8 cellular contexts compared by ENCODE assay signal in genomic region chr11:65134952-65135632, GRCh38. TPM values are rescaled to one million over a fixed set of nuclear protein-coding genes. Genes with fewer than 3 reads are reported as not detected.
DNase-seq lines count a peak whose midpoint lies in the region; ATAC-seq and TF ChIP-seq lines count a peak whose summit lies in the region.

No MANE protein-coding gene starts in this region.

- peak overlapping the region; percentile 96 for H3K27ac ChIP-seq in tibial artery

- no peaks in the 10 kb centered on the region for H3K9me3 ChIP-seq in tibial artery

- peak; percentile 68 for ATAC-seq in HG02571 (IDR thresholded peaks at IDR 0.05; ENCODE audit: unreplicated experiment)
- ATAC-seq in activated naive CD4-positive, alpha-beta T cell treated with anti-CD3 and anti-CD28 coated beads, Interleukin-2, amount 50 U/mL, for 72 hours = peak; percentile 88 to 90

- H3K27me3 ChIP-seq in tibial artery = no peaks in the 10 kb centered on the region

- DNase-seq in GM04504 (ENCODE audit: low read depth) (peak; percentile 91), NB4 (ENCODE audit: low read depth) (peak; percentile 97), SK-N-DZ (ENCODE audit: low spot score) (peak; percentile 97), glomerular endothelial cell (ENCODE audit: extremely low read depth, low read depth, low spot score) (peak; percentile 85), occipital lobe (lab: John Stamatoyannopoulos, UW) (peak; percentile 84), tibial artery (peak; percentile 89 to 96)
- peak; percentile 76 to 85 for DNase-seq in activated naive CD4-positive, alpha-beta T cell treated with anti-CD3 and anti-CD28 coated beads, Interleukin-2, amount 50 U/mL, for 72 hours (ENCODE audit: low spot score in 2 of 2)

- intact Hi-C loops in tibial artery (cut with DNase I; ENCODE audit: low total_unique reads) = no loop called here

- H3K4me1 ChIP-seq in tibial artery = peaks cover 5 to 30% (median 28%) of the 10 kb centered on the region in 4 donors

- H3K27ac Mint-ChIP-seq in activated naive CD4-positive, alpha-beta T cell treated with anti-CD3 and anti-CD28 coated beads, Interleukin-2, amount 50 U/mL, for 72 hours = peak overlapping the region; percentile 99

- H3K9me3 Mint-ChIP-seq in activated naive CD4-positive, alpha-beta T cell treated with anti-CD3 and anti-CD28 coated beads, Interleukin-2, amount 50 U/mL, for 72 hours = no peaks in the 10 kb centered on the region

- H3K36me3 Mint-ChIP-seq in activated naive CD4-positive, alpha-beta T cell treated with anti-CD3 and anti-CD28 coated beads, Interleukin-2, amount 50 U/mL, for 72 hours = peaks cover 9 to 10% of the 10 kb centered on the region in 2 donors

- H3K4me3 ChIP-seq in NB4 (ENCODE audit: low read depth, low read length) = peak overlapping the region; percentile 86
- peak overlapping the region; percentile 76 to 92 for H3K4me3 ChIP-seq in tibial artery

- TF ChIP-seq CTCF in NB4 (IDR thresholded peaks at IDR 0.05; ENCODE audit: low read depth, low read length) (no peak), tibial artery (IDR thresholded peaks at IDR 0.05) (peak in 1 of 2 experiments; percentile 16)

- peak; percentile 80 for TF ChIP-seq POLR2A in NB4 (IDR thresholded peaks at IDR 0.05; ENCODE audit: extremely low read depth, insufficient read length)

- peaks cover 16 to 32% (median 28%) of the 10 kb centered on the region in 3 donors for H3K36me3 ChIP-seq in tibial artery

RNA-seq across cellular contexts. Expression of gene SYVN1, which starts 0.8 kb away (rescaled TPM):
- polyA plus RNA-seq in SK-N-DZ (2014; cell fraction: cytosol; rRNA removed) = 13.6 and 24.3 TPM in 2 replicates
- polyA plus RNA-seq in SK-N-DZ (2014; cell fraction: nucleus; rRNA removed) = 30.5 and 38.6 TPM in 2 replicates
- total RNA-seq in activated naive CD4-positive, alpha-beta T cell treated with anti-CD3 and anti-CD28 coated beads, Interleukin-2, amount 50 U/mL, for 72 hours = 10 to 100 TPM; 30.2 to 31.6 TPM
- 23.3 and 38.4 TPM in 2 replicates for total RNA-seq in glomerular endothelial cell
- 10.1 TPM for total RNA-seq in occipital lobe

RNA-seq across cellular contexts. Expression of gene MRPL49, which starts 13.0 kb away (rescaled TPM):
- polyA plus RNA-seq in SK-N-DZ (2014; cell fraction: cytosol; rRNA removed) = 114 and 117 TPM in 2 replicates
- polyA plus RNA-seq in SK-N-DZ (2014; cell fraction: nucleus; rRNA removed) = 41.2 and 44.6 TPM in 2 replicates
- 10 to 100 TPM; 55.3 to 92.6 TPM for total RNA-seq in activated naive CD4-positive, alpha-beta T cell treated with anti-CD3 and anti-CD28 coated beads, Interleukin-2, amount 50 U/mL, for 72 hours
- total RNA-seq in glomerular endothelial cell (49.7 and 57.4 TPM in 2 replicates), occipital lobe (26.4 TPM)

RNA-seq across cellular contexts. Expression of gene FAU, which starts 13.2 kb away (rescaled TPM):
- 666 and 692 TPM in 2 replicates for polyA plus RNA-seq in SK-N-DZ (2014; cell fraction: cytosol; rRNA removed)
- polyA plus RNA-seq in SK-N-DZ (2014; cell fraction: nucleus; rRNA removed) = 399 and 571 TPM in 2 replicates
- 1,000 to 10,000 TPM in 1 of 2 donors, 100 to 1,000 TPM in 1; 983 to 1,040 TPM for total RNA-seq in activated naive CD4-positive, alpha-beta T cell treated with anti-CD3 and anti-CD28 coated beads, Interleukin-2, amount 50 U/mL, for 72 hours
- total RNA-seq in glomerular endothelial cell (461 and 516 TPM in 2 replicates), occipital lobe (180 TPM)

RNA-seq across cellular contexts. Expression of gene ZNHIT2, which starts 17.6 kb away (rescaled TPM):
- polyA plus RNA-seq in SK-N-DZ (2014; cell fraction: cytosol; rRNA removed) = 10.6 and 11.0 TPM in 2 replicates
- 8.1 and 8.6 TPM in 2 replicates for polyA plus RNA-seq in SK-N-DZ (2014; cell fraction: nucleus; rRNA removed)
- total RNA-seq in activated naive CD4-positive, alpha-beta T cell treated with anti-CD3 and anti-CD28 coated beads, Interleukin-2, amount 50 U/mL, for 72 hours = 1 to 10 TPM; 5.6 to 10.0 TPM
- total RNA-seq in glomerular endothelial cell (14.0 and 14.7 TPM in 2 replicates), occipital lobe (4.7 TPM)

RNA-seq across cellular contexts. Expression of gene TM7SF2, which starts 23.4 kb away (rescaled TPM):
- 34.3 and 35.1 TPM in 2 replicates for polyA plus RNA-seq in SK-N-DZ (2014; cell fraction: cytosol; rRNA removed)
- polyA plus RNA-seq in SK-N-DZ (2014; cell fraction: nucleus; rRNA removed) = 130 and 162 TPM in 2 replicates
- 10 to 100 TPM; 20.5 to 24.3 TPM for total RNA-seq in activated naive CD4-positive, alpha-beta T cell treated with anti-CD3 and anti-CD28 coated beads, Interleukin-2, amount 50 U/mL, for 72 hours
- 12.8 and 28.2 TPM in 2 replicates for total RNA-seq in glomerular endothelial cell
- total RNA-seq in occipital lobe = 54.3 TPM

Comparison
In these comparisons a context has a peak if more than half of its experiments do, and no peak if none do; other contexts are left out.
1. Peak in every context shown above with its lines: DNase-seq, ATAC-seq, H3K4me3 ChIP-seq and H3K27ac ChIP-seq.